Comparison of ENCODE assay signal across 11 cellular contexts in genomic region chr1:41357451-41358151, GRCh38. TPM values are rescaled to one million over a fixed set of nuclear protein-coding genes. Genes with fewer than 3 reads are reported as not detected.
DNase-seq lines count a peak whose midpoint lies in the region; TF ChIP-seq lines count a peak whose summit lies in the region.
"Had no signal": no experiment of that assay in that cellular context is flagged by ENCODE, and none has a peak within 500 bp of the region (broad histone marks: within the 10 kb centered on the region; RNA-seq: fewer than 3 reads in every experiment).

No MANE protein-coding gene starts in this region.

- H3K9me3 ChIP-seq in A673 (ENCODE audit: low read depth, low read length, poor library complexity, severe bottlenecking) (no peaks in the 10 kb centered on the region), stomach (no peaks in the 10 kb centered on the region)

- TF ChIP-seq EP300 in stomach (IDR thresholded peaks at IDR 0.05): no peak

- peaks cover 30% of the 10 kb centered on the region for H3K27me3 ChIP-seq in H7 (ENCODE audit: control insufficient read depth, insufficient read depth, low read length)
- no peaks in the 10 kb centered on the region for H3K27me3 ChIP-seq in A673 (replicated peaks; ENCODE audit: insufficient read depth, low read depth, low read length, poor library complexity)
- H3K27me3 ChIP-seq in stomach: peaks cover 0 to 12% (median 12%) of the 10 kb centered on the region in 3 donors

- POLR2A ChIA-PET in A673 (lab: Charles Lee; ENCODE audit: low non-redundant PET): no interaction called here

- TF ChIP-seq POLR2A in stomach (IDR thresholded peaks at IDR 0.05): no peak

- whole genome bisulfite sequencing in stomach, 5 donors: 48 to 63% (median 52%) methylated on average over 5 to 6 of the region's 6 CpGs

- DNase-seq in H7 (peak; percentile 63), NCI-H69 (lab: John Stamatoyannopoulos, UW) (peak; percentile 25), fibroblast of peridontal ligament (ENCODE audit: extremely low read depth) (peak; percentile 15), renal cortical epithelial cell (ENCODE audit: low read depth) (peak; percentile 39), A673 (ENCODE audit: low spot score) (no peak), stomach (no peak)
- no peak for DNase-seq in activated CD4-positive, alpha-beta T cell treated with anti-CD3 and anti-CD28 coated beads, Interleukin-2, amount 50 U/mL, for 48 hours
- DNase-seq: activated T-cell treated with anti-CD3 and anti-CD28 coated beads, Interleukin-2, amount 50 U/mL, for 72 hours; GF-D8; NCI-H146; occipital lobe had no signal

- CTCF ChIA-PET in A673 (lab: Charles Lee): no interaction called here

- TF ChIP-seq CTCF in A673 (conservative IDR thresholded peaks at IDR 0.05; ENCODE audit: low read depth, low read length) (no peak), stomach (IDR thresholded peaks at IDR 0.05) (no peak)

- intact Hi-C loops in A673 (cut with micrococcal nuclease; ENCODE audit: unreplicated experiment): no loop called here
- intact Hi-C loops in stomach (cut with DNase I; ENCODE audit: low total_unique reads): no loop called here

- no peak overlapping the region for H3K4me3 ChIP-seq in H7 (ENCODE audit: insufficient read depth, low read depth, low read length)
- H3K4me3 ChIP-seq in A673 (ENCODE audit: low read depth, low read length, poor library complexity, severe bottlenecking): no peak overlapping the region
- H3K4me3 ChIP-seq in stomach: no peak overlapping the region

- H3K27ac ChIP-seq in A673 (ENCODE audit: low read depth, low read length, poor library complexity, severe bottlenecking): no peak overlapping the region
- no peak overlapping the region for H3K27ac ChIP-seq in stomach

- H3K4me1 ChIP-seq in A673 (ENCODE audit: insufficient read depth, low read length, poor library complexity, severe bottlenecking) (peaks cover 7% of the 10 kb centered on the region), stomach (peaks cover 17 to 47% (median 32%) of the 10 kb centered on the region in 4 donors)

- no TSS peak for BruUV-seq in A673 (replicated peaks; lab: Mats Ljungman, UMichigan)

- no peaks in the 10 kb centered on the region for H3K36me3 ChIP-seq in H7 (replicated peaks; ENCODE audit: control insufficient read depth, insufficient read depth, low read length)
- no peaks in the 10 kb centered on the region for H3K36me3 ChIP-seq in A673 (ENCODE audit: insufficient read depth, low read length, poor library complexity, severe bottlenecking)
- no peaks in the 10 kb centered on the region for H3K36me3 ChIP-seq in stomach

RNA-seq across cellular contexts. Expression of gene FOXO6, which starts 3.6 kb away (rescaled TPM):
- total RNA-seq in H7 (2014; rRNA removed; shearing (Covaris generic)): 0.97 and 1.00 TPM in 2 replicates
- 0.25 TPM in 1 of 2 replicates, not detected in the other for total RNA-seq in renal cortical epithelial cell
- total RNA-seq in A673 (2021): 6.1 and 7.6 TPM in 2 replicates
- total RNA-seq in stomach: 1 to 10 TPM in 1 of 5 donors, under 1 TPM in 1, not detected in 3; under 0.01 to 1.1 TPM
- polyA plus RNA-seq in stomach: under 1 TPM in 2 of 3 donors, not detected in 1; 0.37 to 0.83 TPM

Comparison
In these comparisons a context has a peak if more than half of its experiments do, and no peak if none do; other contexts are left out.
1. DNase-seq: peak in H7 (single experiment), NCI-H69 (single experiment), fibroblast of peridontal ligament (single experiment) and renal cortical epithelial cell (single experiment); none in A673 (single experiment), activated CD4-positive, alpha-beta T cell treated with anti-CD3 and anti-CD28 coated beads, Interleukin-2, amount 50 U/mL, for 48 hours (0 of 2) and stomach (single experiment).